In genomic region chr20:17881741-17882064, GRCh38 we compare ENCODE assay signal across 25 cellular contexts.
"Had no signal": no experiment of that assay in that cellular context is flagged by ENCODE, and none has a peak within 500 bp of the region (broad histone marks: within the 10 kb centered on the region; RNA-seq: fewer than 3 reads in every experiment).

No MANE protein-coding gene starts in this region.

- H3K9me3 ChIP-seq: colonic mucosa, esophagus muscularis mucosa, gastroesophageal sphincter, heart left ventricle, left lung, lower lobe of right lung, psoas muscle, thoracic aorta, transverse colon, upper lobe of right lung, uterus had no signal

- H2AFZ ChIP-seq: hepatocyte, neural progenitor cell had no signal

- FAIRE-seq: endothelial cell of umbilical vein had no signal

- ATAC-seq: foreskin keratinocyte; gastroesophageal sphincter; left cardiac atrium; left lung; lower lobe of right lung; psoas muscle; right cardiac atrium; stimulated activated naive CD8-positive, alpha-beta T cell treated with anti-CD3 and anti-CD28 coated beads, Interleukin-15, Interleukin-2, amounts not matched to agents 100 U/mL and 50 U/mL, for 24 hours had no signal

- H3K27me3 ChIP-seq: colonic mucosa, esophagus muscularis mucosa, foreskin keratinocyte, gastroesophageal sphincter, heart left ventricle, hepatocyte, left lung, neural progenitor cell, transverse colon, upper lobe of right lung, uterus had no signal

- H3K9ac ChIP-seq: neural progenitor cell had no signal

- H3K27ac ChIP-seq: colonic mucosa, esophagus muscularis mucosa, foreskin keratinocyte, gastroesophageal sphincter, heart left ventricle, hepatocyte, left lung, lower lobe of right lung, neural progenitor cell, psoas muscle, thoracic aorta, transverse colon, upper lobe of right lung, uterus had no signal

- H3K36me3 ChIP-seq: colonic mucosa, esophagus muscularis mucosa, gastroesophageal sphincter, heart left ventricle, left lung, lower lobe of right lung, neural progenitor cell, thoracic aorta, transverse colon, upper lobe of right lung, uterus had no signal

- H3K4me3 ChIP-seq: colonic mucosa, esophagus muscularis mucosa, gastroesophageal sphincter, heart left ventricle, hepatocyte, left lung, lower lobe of right lung, neural progenitor cell, psoas muscle, smooth muscle cell, thoracic aorta, transverse colon, upper lobe of right lung, uterus had no signal

- H3K4me1 ChIP-seq: psoas muscle, uterus had no signal

- DNase-seq: colonic mucosa; effector memory CD4-positive, alpha-beta T cell; foreskin keratinocyte; heart left ventricle; left cardiac atrium; left lung; lower lobe of right lung; naive B cell; psoas muscle; right cardiac atrium; stimulated activated CD4-positive, alpha-beta T cell treated with anti-CD3 and anti-CD28 coated beads, Interleukin-12 subunit alpha, Interleukin-12 subunit beta, amount 100 ng/mL, for 4 hours; stimulated activated CD4-positive, alpha-beta T cell treated with anti-CD3 and anti-CD28 coated beads, Interleukin-1b, Interleukin-23, amount 100 ng/mL, for 48 hours; stimulated activated CD4-positive, alpha-beta T cell treated with anti-CD3 and anti-CD28 coated beads, Interleukin-4, amount 100 ng/mL, for 1 hour; stimulated activated CD8-positive, alpha-beta memory T cell treated with anti-CD3 and anti-CD28 coated beads, Interleukin-4, amount 100 ng/mL, for 48 hours; stimulated activated naive CD8-positive, alpha-beta T cell treated with anti-CD3 and anti-CD28 coated beads, Interleukin-15, Interleukin-2, amounts not matched to agents 100 U/mL and 50 U/mL, for 24 hours; transverse colon; upper lobe of right lung; uterus had no signal

- H3K79me2 ChIP-seq: hepatocyte had no signal

- H3K4me2 ChIP-seq: hepatocyte, neural progenitor cell, smooth muscle cell had no signal
